18 cellular contexts compared by ENCODE assay signal in the genomic region with DNA sequence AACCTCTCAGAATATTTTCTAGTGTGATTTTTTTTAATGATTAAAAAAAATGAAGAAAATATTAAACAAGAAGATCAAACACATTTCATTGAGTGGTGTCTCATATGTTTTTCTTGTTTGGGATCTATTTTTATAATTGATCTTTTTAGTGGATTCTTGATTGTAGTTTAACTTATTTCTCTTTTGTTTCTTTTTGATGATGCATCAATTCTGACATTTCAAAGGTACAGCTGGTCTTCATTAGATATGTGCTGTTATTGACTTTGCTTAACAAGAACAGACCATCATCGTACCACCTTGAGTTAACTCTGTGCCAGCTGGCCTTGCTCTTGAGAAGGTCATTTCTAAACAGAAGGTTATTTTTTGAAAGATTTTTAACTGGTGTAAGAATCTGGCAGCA.
"Had no signal": no experiment of that assay in that cellular context is flagged by ENCODE, and none has a peak within 500 bp of the region (broad histone marks: within the 10 kb centered on the region; RNA-seq: fewer than 3 reads in every experiment).

No MANE protein-coding gene starts in this region.

- DNase-seq: colonic mucosa; dermis blood vessel endothelial cell; foreskin melanocyte; heart left ventricle; hippocampal formation; islet precursor cell; left lung; lower lobe of right lung; midbrain; nucleus accumbens; ovary; small intestine; stimulated activated CD4-positive, alpha-beta T cell treated with anti-CD3 and anti-CD28 coated beads, Interleukin-12 subunit alpha, Interleukin-12 subunit beta, amount 100 ng/mL, for 4 hours; stimulated activated naive CD4-positive, alpha-beta T cell treated with Interleukin-2 at 50 U/mL for 16 hours had no signal

- H2AFZ ChIP-seq: neural progenitor cell had no signal

- ATAC-seq: heart left ventricle; left lung; lower lobe of right lung; natural killer cell treated with Interleukin-12 subunit alpha and Interleukin-12 subunit beta and Interleukin-15 and Interleukin-18, amount 100 ng/mL, for 72 hours had no signal

- H3K4me3 ChIP-seq: colonic mucosa, heart left ventricle, left lung, lower lobe of right lung, neural progenitor cell, ovary, right atrium auricular region had no signal

- H3K27me3 ChIP-seq: colonic mucosa, heart left ventricle, left lung, neural progenitor cell, ovary, right atrium auricular region had no signal

- H3K27ac ChIP-seq: colonic mucosa, heart left ventricle, left lung, lower lobe of right lung, neural progenitor cell, ovary, right atrium auricular region had no signal

- FAIRE-seq: small intestine, urothelium cell line had no signal

- H3K4me1 ChIP-seq: colonic mucosa, heart left ventricle, left lung, lower lobe of right lung, neural progenitor cell, right atrium auricular region had no signal

- H3K9me3 ChIP-seq: colonic mucosa, heart left ventricle, left lung, lower lobe of right lung, ovary, right atrium auricular region had no signal

- H3K36me3 ChIP-seq: colonic mucosa, left lung, lower lobe of right lung, neural progenitor cell, ovary, right atrium auricular region had no signal

- H3K9ac ChIP-seq: neural progenitor cell had no signal

- H3K4me2 ChIP-seq: neural progenitor cell had no signal
